In the genomic region with DNA sequence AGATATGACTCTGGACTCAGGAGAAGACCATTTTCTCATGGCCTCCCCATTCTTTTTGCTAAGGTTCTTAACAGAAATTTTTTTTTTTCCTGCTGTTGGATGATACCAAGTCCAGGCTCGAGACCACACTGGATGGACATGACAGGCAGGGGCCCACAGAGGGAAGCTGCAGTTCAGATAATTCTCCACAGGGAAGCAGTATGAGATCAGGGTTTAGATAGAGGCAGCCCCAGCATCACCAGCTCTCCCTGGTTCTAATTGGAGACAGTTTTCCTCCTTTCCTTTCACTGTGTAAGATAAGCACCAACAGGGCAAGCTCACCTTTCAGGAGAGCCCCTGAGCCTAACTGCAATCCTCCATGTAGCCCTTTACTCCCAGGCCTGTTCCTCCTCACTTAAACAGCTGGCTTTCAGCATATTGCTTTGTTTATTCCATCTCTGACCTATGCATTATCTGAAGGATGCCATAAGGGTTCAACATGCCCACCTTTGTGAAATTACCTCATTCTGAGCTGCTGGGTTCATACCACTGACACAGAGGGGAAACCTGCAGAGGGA, we compare ENCODE assay signal across 8 cellular contexts.
DNase-seq lines count a peak whose midpoint lies in the region; ATAC-seq, FAIRE-seq and TF ChIP-seq lines count a peak whose summit lies in the region.

No MANE protein-coding gene starts in this region.

- TF ChIP-seq POLR2A in esophagus muscularis mucosa (IDR thresholded peaks at IDR 0.05; ENCODE audit: low read depth) (no peak), sigmoid colon (IDR thresholded peaks at IDR 0.05) (no peak)

- H3K27ac ChIP-seq in CD8-positive, alpha-beta memory T cell (ENCODE audit: low read depth, low read length), result no peak overlapping the region
- no peak overlapping the region for H3K27ac ChIP-seq in PC-3 (ENCODE audit: low read length)
- H3K27ac ChIP-seq in esophagus muscularis mucosa (replicated peaks in 1 of 4), result no peak overlapping the region
- no peak overlapping the region for H3K27ac ChIP-seq in small intestine (ENCODE audit: low read depth in 1 of 2, low read length in 1 of 2)
- no peak overlapping the region for H3K27ac ChIP-seq in sigmoid colon

- ATAC-seq in PC-3 (peak; percentile 99), HG03097 (IDR thresholded peaks at IDR 0.05; ENCODE audit: low FRiP score, unreplicated experiment) (no peak), GM19467 (IDR thresholded peaks at IDR 0.05; ENCODE audit: unreplicated experiment) (no peak)

- H3K27me3 ChIP-seq in CD8-positive, alpha-beta memory T cell (ENCODE audit: insufficient read depth, low read length, poor library complexity, severe bottlenecking), result no peaks in the 10 kb centered on the region
- no peaks in the 10 kb centered on the region for H3K27me3 ChIP-seq in PC-3 (ENCODE audit: low read length)
- H3K27me3 ChIP-seq in esophagus muscularis mucosa, result peaks cover 0 to 42% (median 3%) of the 10 kb centered on the region in 4 donors
- peaks cover 0 to 5% of the 10 kb centered on the region in 2 donors for H3K27me3 ChIP-seq in small intestine (ENCODE audit: control insufficient read depth in 2 of 2, insufficient read depth in 2 of 2, low read length in 2 of 2)
- H3K27me3 ChIP-seq in sigmoid colon, result peaks cover 0 to 17% (median 0%) of the 10 kb centered on the region in 3 donors

- no peak overlapping the region; the same call in 1 of the 2 replicates for H2AFZ ChIP-seq in PC-3 (ENCODE audit: low read length)

- H3K4me1 ChIP-seq in CD8-positive, alpha-beta memory T cell (ENCODE audit: insufficient read depth, low read length), result no peaks in the 10 kb centered on the region
- H3K4me1 ChIP-seq in PC-3 (ENCODE audit: insufficient read depth, low read length), result no peaks in the 10 kb centered on the region
- H3K4me1 ChIP-seq in esophagus muscularis mucosa, result no peaks in the 10 kb centered on the region
- no peaks in the 10 kb centered on the region for H3K4me1 ChIP-seq in small intestine (ENCODE audit: control insufficient read depth in 2 of 2, insufficient read depth in 1 of 2, low read depth in 1 of 2, low read length in 1 of 2)
- no peaks in the 10 kb centered on the region for H3K4me1 ChIP-seq in sigmoid colon

- TF ChIP-seq CTCF in PC-3 (conservative IDR thresholded peaks at IDR 0.05; ENCODE audit: low read depth, low read length) (peak; percentile 95), esophagus muscularis mucosa (IDR thresholded peaks at IDR 0.05) (peak in 2 of 3 experiments; percentile 29 to 38), sigmoid colon (IDR thresholded peaks at IDR 0.05) (peak in 1 of 4 experiments; percentile 10)

- 29% methylated on average over 1 of the region's 1 CpG for WGBS in esophagus muscularis mucosa
- WGBS in small intestine, 3 donors, result 14 to 28% (median 20%) methylated on average over 1 of the region's 1 CpG
- 8 to 38% methylated on average over 1 of the region's 1 CpG for WGBS in sigmoid colon, 2 donors

- no peak overlapping the region for H3K9ac ChIP-seq in PC-3 (ENCODE audit: low read length)

- FAIRE-seq in small intestine (lab: Jason Lieb, UNC), result no peak

- no peaks in the 10 kb centered on the region for H3K9me3 Mint-ChIP-seq in CD8-positive, alpha-beta memory T cell

- no peak overlapping the region for H3K4me2 ChIP-seq in PC-3 (ENCODE audit: low read length)

- no peaks in the 10 kb centered on the region for H3K79me2 ChIP-seq in PC-3 (ENCODE audit: low read length)

- no peaks in the 10 kb centered on the region for H4K20me1 ChIP-seq in PC-3 (ENCODE audit: low read length)

- H3K36me3 ChIP-seq in CD8-positive, alpha-beta memory T cell (ENCODE audit: insufficient read depth, low read length), result peaks cover 4% of the 10 kb centered on the region
- no peaks in the 10 kb centered on the region for H3K36me3 ChIP-seq in PC-3 (ENCODE audit: low read depth, low read length)
- no peaks in the 10 kb centered on the region for H3K36me3 ChIP-seq in esophagus muscularis mucosa
- no peaks in the 10 kb centered on the region for H3K36me3 ChIP-seq in small intestine (ENCODE audit: control insufficient read depth in 2 of 2, insufficient read depth in 2 of 2, low read length in 2 of 2)
- H3K36me3 ChIP-seq in sigmoid colon, result no peaks in the 10 kb centered on the region

- intact Hi-C loops in PC-3 (cut with micrococcal nuclease) (loop anchor here (1.0 to 5.0 kb wide), 4 partner anchors 35 to 403 kb away; no protein-coding TSS in a partner anchor), esophagus muscularis mucosa (cut with DNase I) (no loop called here), sigmoid colon (cut with DNase I) (no loop called here)

- POLR2A ChIA-PET in CD8-positive, alpha-beta memory T cell (lab: Charles Lee), result no interaction called here
- POLR2A ChIA-PET in PC-3 (lab: Charles Lee; ENCODE audit: unreplicated experiment), result interaction anchor here (0.7 kb wide), 2 partner anchors 13 to 26 kb away, joined by 4 to 5 read pairs; no protein-coding TSS in a partner anchor

- no TSS peak for BruUV-seq in PC-3 (replicated peaks; lab: Mats Ljungman, UMichigan)

- peaks cover 0 to 58% (median 8%) of the 10 kb centered on the region in 3 donors for H3K36me3 Mint-ChIP-seq in CD8-positive, alpha-beta memory T cell

- H3K9me2 ChIP-seq in PC-3 (replicated peaks; ENCODE audit: low read length), result no peaks in the 10 kb centered on the region

- no peaks in the 10 kb centered on the region for H3K27me3 Mint-ChIP-seq in CD8-positive, alpha-beta memory T cell

- peaks cover 24 to 60% (median 44%) of the 10 kb centered on the region in 3 donors for H3K4me1 Mint-ChIP-seq in CD8-positive, alpha-beta memory T cell

- H3K9me3 ChIP-seq in CD8-positive, alpha-beta memory T cell (ENCODE audit: low read length), result no peaks in the 10 kb centered on the region
- H3K9me3 ChIP-seq in PC-3 (ENCODE audit: low read length) (no peaks in the 10 kb centered on the region), esophagus muscularis mucosa (no peaks in the 10 kb centered on the region), small intestine (ENCODE audit: control insufficient read depth, low read depth) (no peaks in the 10 kb centered on the region), sigmoid colon (no peaks in the 10 kb centered on the region)

- H3K4me3 ChIP-seq in CD8-positive, alpha-beta memory T cell (ENCODE audit: low read length), result no peak overlapping the region
- no peak overlapping the region for H3K4me3 ChIP-seq in PC-3 (ENCODE audit: low read length)
- no peak overlapping the region for H3K4me3 ChIP-seq in esophagus muscularis mucosa
- H3K4me3 ChIP-seq in small intestine (ENCODE audit: low read depth in 1 of 2, low read length in 2 of 2), result no peak overlapping the region
- no peak overlapping the region for H3K4me3 ChIP-seq in sigmoid colon

- peak overlapping the region in 5 of 8 donors; percentile 24 to 92 (median 54) for H3K27ac Mint-ChIP-seq in CD8-positive, alpha-beta memory T cell

- CTCF ChIA-PET in CD8-positive, alpha-beta memory T cell (lab: Charles Lee), result interaction anchor here (0.6 to 0.8 kb wide), 2 partner anchors 13 to 270 kb away, joined by 3 read pairs; no protein-coding TSS in a partner anchor
- CTCF ChIA-PET in PC-3 (lab: Charles Lee), result interaction anchor here (0.6 to 1.8 kb wide), 12 partner anchors 12 to 277 kb away, joined by 3 to 25 read pairs (median 8); no protein-coding TSS in a partner anchor

- TF ChIP-seq EP300 in esophagus muscularis mucosa (IDR thresholded peaks at IDR 0.05), result no peak
- TF ChIP-seq EP300 in sigmoid colon (IDR thresholded peaks at IDR 0.05), result no peak

- H3K4me3 Mint-ChIP-seq in CD8-positive, alpha-beta memory T cell, result no peak overlapping the region

- H3F3A ChIP-seq in PC-3 (ENCODE audit: low read length, unreplicated experiment), result no peaks in the 10 kb centered on the region

- DNase-seq in CD8-positive, alpha-beta memory T cell, result no peak
- DNase-seq in HK-2 (ENCODE audit: unreplicated experiment), result peak; percentile 36
- peak; percentile 83 for DNase-seq in PC-3
- DNase-seq in esophagus muscularis mucosa (ENCODE audit: extremely low spot score), result no peak
- DNase-seq in small intestine, result peak; percentile 29
- DNase-seq in sigmoid colon, result no peak

Comparison
In these comparisons a context has a peak if more than half of its experiments do, and no peak if none do; other contexts are left out.
1. DNase-seq: peak in HK-2 (single experiment), PC-3 (single experiment) and small intestine (single experiment); none in CD8-positive, alpha-beta memory T cell (0 of 5), esophagus muscularis mucosa (single experiment) and sigmoid colon (single experiment).